24 cellular contexts compared by ENCODE assay signal in the genomic region with DNA sequence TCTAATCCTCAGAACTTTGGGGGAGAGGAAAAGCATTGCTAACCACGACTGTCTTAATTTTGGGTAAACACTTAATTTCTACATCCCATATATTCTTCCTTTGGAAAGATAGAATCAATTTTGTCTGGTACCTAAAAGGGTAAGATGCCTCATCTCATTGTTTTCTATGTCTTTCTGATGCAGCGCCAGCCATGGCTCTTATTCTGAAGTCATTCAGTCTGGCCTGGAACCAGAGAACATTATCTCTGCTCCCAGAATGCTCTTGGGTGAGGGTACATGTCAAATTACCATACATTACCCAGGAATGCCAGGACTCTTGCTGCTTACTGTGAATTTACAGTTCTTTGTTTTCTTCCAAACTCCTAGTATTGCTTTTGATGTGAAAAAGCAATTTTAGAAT.
"Had no signal": no experiment of that assay in that cellular context is flagged by ENCODE, and none has a peak within 500 bp of the region (broad histone marks: within the 10 kb centered on the region; RNA-seq: fewer than 3 reads in every experiment).

No MANE protein-coding gene starts in this region.

- H3K27me3 Mint-ChIP-seq: dendritic cell treated with granulocyte-macrophage colony-stimulating factor and Interleukin-4, amounts not matched to agents 40 ng/mL and 50 ng/mL, for 4 days; effector memory CD8-positive, alpha-beta T cell had no signal

- H3K4me1 Mint-ChIP-seq: immature natural killer cell; naive thymus-derived CD4-positive, alpha-beta T cell had no signal

- H3K4me3 ChIP-seq: colonic mucosa, esophagus squamous epithelium, gastroesophageal sphincter, heart left ventricle, hepatocyte, left lung, lower lobe of right lung had no signal

- H3K36me3 ChIP-seq: colonic mucosa, esophagus squamous epithelium, gastroesophageal sphincter, heart left ventricle, left lung, lower lobe of right lung had no signal

- H3K27me3 ChIP-seq: colonic mucosa, esophagus squamous epithelium, foreskin keratinocyte, gastroesophageal sphincter, heart left ventricle, hepatocyte, left lung had no signal

- H3K4me2 ChIP-seq: hepatocyte had no signal

- H3K27ac ChIP-seq: colonic mucosa, epithelial cell of prostate, esophagus squamous epithelium, foreskin keratinocyte, gastroesophageal sphincter, heart left ventricle, hepatocyte, left lung, lower lobe of right lung had no signal

- H2AFZ ChIP-seq: hepatocyte had no signal

- DNase-seq: colonic mucosa; cortex of kidney; effector CD8-positive, alpha-beta T cell; effector memory CD8-positive, alpha-beta T cell; endodermal cell; erythroblast; esophagus squamous epithelium; foreskin keratinocyte; heart left ventricle; hypothalamus; immature natural killer cell; islet precursor cell; left cardiac atrium; left lung; left ventricle myocardium superior; lower lobe of right lung; mesenchymal stem cell; midbrain; naive thymus-derived CD4-positive, alpha-beta T cell had no signal

- H3K27ac Mint-ChIP-seq: dendritic cell treated with granulocyte-macrophage colony-stimulating factor and Interleukin-4, amounts not matched to agents 40 ng/mL and 50 ng/mL, for 4 days; effector memory CD8-positive, alpha-beta T cell; endodermal cell; immature natural killer cell; naive thymus-derived CD4-positive, alpha-beta T cell had no signal

- H3K4me3 Mint-ChIP-seq: dendritic cell treated with granulocyte-macrophage colony-stimulating factor and Interleukin-4, amounts not matched to agents 40 ng/mL and 50 ng/mL, for 4 days; effector memory CD8-positive, alpha-beta T cell; endodermal cell; immature natural killer cell; naive thymus-derived CD4-positive, alpha-beta T cell had no signal

- H3K36me3 Mint-ChIP-seq: immature natural killer cell; naive thymus-derived CD4-positive, alpha-beta T cell had no signal

- H3K9me3 Mint-ChIP-seq: effector memory CD8-positive, alpha-beta T cell; endodermal cell; immature natural killer cell had no signal

- ATAC-seq: effector memory CD8-positive, alpha-beta T cell; esophagus mucosa; foreskin keratinocyte; gastroesophageal sphincter; heart left ventricle; left cardiac atrium; left lung; left ventricle myocardium superior; lower lobe of right lung; naive thymus-derived CD4-positive, alpha-beta T cell had no signal

- H3K4me1 ChIP-seq: colonic mucosa, foreskin keratinocyte, left lung had no signal

- H3K79me2 ChIP-seq: hepatocyte had no signal

- H3K9me3 ChIP-seq: colonic mucosa, esophagus squamous epithelium, gastroesophageal sphincter, heart left ventricle, left lung, lower lobe of right lung had no signal
